In genomic region chr15:33089878-33090757, GRCh38 we compare ENCODE assay signal across 9 cellular contexts.
DNase-seq lines count a peak whose midpoint lies in the region; ATAC-seq and TF ChIP-seq lines count a peak whose summit lies in the region.
"Had no signal": no experiment of that assay in that cellular context is flagged by ENCODE, and none has a peak within 500 bp of the region (broad histone marks: within the 10 kb centered on the region; RNA-seq: fewer than 3 reads in every experiment).

No MANE protein-coding gene starts in this region.

- no peaks in the 10 kb centered on the region for H3K9me3 ChIP-seq in mucosa of rectum (ENCODE audit: control insufficient read depth in 2 of 2, low read length in 2 of 2)

- DNase-seq in EL: peak; percentile 71
- peak; percentile 62 for DNase-seq in NCI-H1105 (lab: John Stamatoyannopoulos, UW)
- no peak for DNase-seq in ureter (ENCODE audit: low spot score)
- no peak for DNase-seq in stimulated activated CD4-positive, alpha-beta T cell treated with anti-CD3 and anti-CD28 coated beads, Interleukin-4, amount 100 ng/mL, for 4 hours
- DNase-seq: activated B cell treated with CpG ODN at 0.5 μM for 24 hours had no signal

- no peak for TF ChIP-seq CTCF in WI38 (IDR thresholded peaks at IDR 0.05; ENCODE audit: low read depth, low read length)

- ATAC-seq in GM21786 (IDR thresholded peaks at IDR 0.05; ENCODE audit: unreplicated experiment) (no peak), GM19351 (IDR thresholded peaks at IDR 0.05; ENCODE audit: unreplicated experiment) (no peak)

- peak overlapping the region; percentile 15 to 60 for H3K27ac ChIP-seq in mucosa of rectum (ENCODE audit: low read depth in 2 of 2, low read length in 2 of 2)

- H3K4me3 ChIP-seq in WI38 (ENCODE audit: low read depth, low read length) (peak overlapping the region; percentile 37), mucosa of rectum (ENCODE audit: low read length in 2 of 2) (no peak overlapping the region)

- H3K27me3 ChIP-seq in mucosa of rectum (ENCODE audit: control insufficient read depth in 2 of 2, insufficient read depth in 2 of 2, low read length in 2 of 2): no peaks in the 10 kb centered on the region

- H3K4me1 ChIP-seq in mucosa of rectum (ENCODE audit: control insufficient read depth in 2 of 2, insufficient read depth in 2 of 2, low read length in 2 of 2): peaks cover 13 to 24% of the 10 kb centered on the region in 2 donors

- H3K9ac ChIP-seq in mucosa of rectum (ENCODE audit: low read depth in 1 of 2, low read length in 2 of 2): no peak overlapping the region

- no peaks in the 10 kb centered on the region for H3K36me3 ChIP-seq in mucosa of rectum (ENCODE audit: control insufficient read depth in 2 of 2, insufficient read depth in 2 of 2, low read length in 2 of 2)

Comparison
In these comparisons a context has a peak if more than half of its experiments do, and no peak if none do; other contexts are left out.
1. DNase-seq: peak in EL (single experiment) and NCI-H1105 (single experiment); none in ureter (single experiment) and stimulated activated CD4-positive, alpha-beta T cell treated with anti-CD3 and anti-CD28 coated beads, Interleukin-4, amount 100 ng/mL, for 4 hours (0 of 2).